9 cellular contexts compared by ENCODE assay signal in the genomic region with DNA sequence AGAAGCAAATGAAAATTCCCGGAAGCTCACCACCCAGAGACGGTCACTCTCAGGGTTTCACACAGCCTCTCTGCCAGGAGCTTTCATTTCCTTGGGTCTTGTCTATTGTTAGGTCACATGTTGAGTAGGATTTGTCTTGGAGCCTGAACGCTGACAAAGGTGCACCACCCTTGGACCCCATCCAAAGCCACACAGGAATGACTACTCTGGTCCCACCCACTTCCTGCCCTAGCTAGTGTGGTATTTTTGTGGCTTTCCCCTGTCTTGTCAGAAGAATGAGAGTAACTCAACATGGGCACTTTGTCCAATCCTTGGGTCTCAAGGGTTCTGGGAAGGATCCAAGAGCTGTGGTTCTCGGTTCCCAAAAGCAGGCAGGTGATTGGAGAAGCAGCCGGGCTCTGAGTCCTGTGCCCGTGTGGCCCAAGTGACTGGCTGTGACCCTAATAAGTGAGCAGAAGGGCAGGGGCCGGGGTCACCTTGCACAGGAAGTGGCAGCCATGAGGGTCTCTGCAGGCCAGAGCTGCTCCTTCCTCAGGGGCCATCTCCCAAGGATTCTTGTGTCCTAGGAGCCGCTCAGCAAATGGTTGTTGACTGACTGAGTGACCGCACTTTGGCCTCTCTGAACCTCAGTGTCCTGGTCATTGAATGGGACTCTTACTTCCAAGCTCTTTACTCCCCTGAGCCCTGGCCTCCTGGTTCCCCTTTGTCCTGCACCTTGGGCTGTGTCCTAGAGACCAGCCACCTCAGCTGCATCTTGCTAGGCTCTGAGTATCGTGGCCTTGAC. TPM values are rescaled to one million over a fixed set of nuclear protein-coding genes. Genes with fewer than 3 reads are reported as not detected.
DNase-seq lines count a peak whose midpoint lies in the region; ATAC-seq and TF ChIP-seq lines count a peak whose summit lies in the region.
"Had no signal": no experiment of that assay in that cellular context is flagged by ENCODE, and none has a peak within 500 bp of the region (broad histone marks: within the 10 kb centered on the region; RNA-seq: fewer than 3 reads in every experiment).

No MANE protein-coding gene starts in this region.

- no peak for TF ChIP-seq POLR2A in Peyer's patch (IDR thresholded peaks at IDR 0.05)
- TF ChIP-seq POLR2A in upper lobe of left lung (IDR thresholded peaks at IDR 0.05): no peak
- TF ChIP-seq POLR2A in testis (IDR thresholded peaks at IDR 0.05): no peak

- H3K4me3 ChIP-seq in Peyer's patch (no peak overlapping the region), lung (no peak overlapping the region), upper lobe of left lung (no peak overlapping the region), testis (no peak overlapping the region)
- H3K4me3 ChIP-seq: ascending aorta had no signal

- peak; percentile 87 for DNase-seq in activated gamma-delta T cell treated with Interleukin-2 at 50 U/mL for 16 hours
- no peak for DNase-seq in activated gamma-delta T cell (lab: John Stamatoyannopoulos, UW)
- DNase-seq in Peyer's patch: peak in 2 of 3 donors; percentile 80 to 88
- peak; percentile 95 for DNase-seq in activated naive CD4-positive, alpha-beta T cell treated with anti-CD3 and anti-CD28 coated beads for 36 hours
- peak; percentile 65 for DNase-seq in lung (ENCODE audit: low spot score)
- peak in 1 of 2 donors; percentile 66 for DNase-seq in upper lobe of left lung
- no peak for DNase-seq in testis
- DNase-seq in globus pallidus (ENCODE audit: low spot score): no peak

- no peaks in the 10 kb centered on the region for H3K36me3 Mint-ChIP-seq in activated naive CD4-positive, alpha-beta T cell treated with anti-CD3 and anti-CD28 coated beads for 36 hours (ENCODE audit: low read depth)

- peak overlapping the region; percentile 60 for H3K4me3 Mint-ChIP-seq in activated naive CD4-positive, alpha-beta T cell treated with anti-CD3 and anti-CD28 coated beads for 36 hours

- H3K9me3 Mint-ChIP-seq in activated naive CD4-positive, alpha-beta T cell treated with anti-CD3 and anti-CD28 coated beads for 36 hours: no peaks in the 10 kb centered on the region

- intact Hi-C loops in activated naive CD4-positive, alpha-beta T cell treated with anti-CD3 and anti-CD28 coated beads for 36 hours (cut with micrococcal nuclease): loop anchor here (1.0 to 5.0 kb wide), 5 partner anchors 10 to 498 kb away; a partner anchor contains a TSS
- intact Hi-C loops in testis (cut with DNase I; ENCODE audit: low total_unique reads): no loop called here

- H3K9me3 ChIP-seq in Peyer's patch: no peaks in the 10 kb centered on the region
- H3K9me3 ChIP-seq in lung (ENCODE audit: control insufficient read depth in 2 of 2, insufficient read depth in 1 of 2, low read length in 1 of 2): no peaks in the 10 kb centered on the region
- no peaks in the 10 kb centered on the region for H3K9me3 ChIP-seq in upper lobe of left lung
- H3K9me3 ChIP-seq in testis: no peaks in the 10 kb centered on the region
- H3K9me3 ChIP-seq: ascending aorta had no signal

- H3K27ac ChIP-seq in Peyer's patch (peak overlapping the region in 2 of 4 donors; percentile 25 to 50), lung (ENCODE audit: low read depth in 1 of 2, low read length in 1 of 2) (peak overlapping the region in 1 of 2 donors; percentile 70), upper lobe of left lung (peak overlapping the region; percentile 37 to 85 (median 79)), testis (no peak overlapping the region)
- H3K27ac ChIP-seq: ascending aorta had no signal

- 44 to 53% methylated on average over 10 of the region's 10 CpGs for WGBS in lung, 2 donors
- WGBS in upper lobe of left lung, 2 donors: 44 to 57% methylated on average over 9 to 10 of the region's 10 CpGs
- 88% methylated on average over 10 of the region's 10 CpGs for WGBS in testis, 2 donors

- H3K4me1 ChIP-seq in Peyer's patch: peaks cover 0 to 14% (median 9%) of the 10 kb centered on the region in 4 donors
- peaks cover 0 to 3% of the 10 kb centered on the region in 2 donors for H3K4me1 ChIP-seq in lung (ENCODE audit: control insufficient read depth in 2 of 2, insufficient read depth in 2 of 2, low read length in 2 of 2)
- peaks cover 17 to 29% (median 23%) of the 10 kb centered on the region in 4 donors for H3K4me1 ChIP-seq in upper lobe of left lung
- no peaks in the 10 kb centered on the region for H3K4me1 ChIP-seq in testis
- H3K4me1 ChIP-seq: ascending aorta had no signal

- CTCF ChIA-PET in activated naive CD4-positive, alpha-beta T cell treated with anti-CD3 and anti-CD28 coated beads for 36 hours (lab: Charles Lee): interaction anchor here (0.8 to 6.8 kb wide), 9 partner anchors 10 to 181 kb away, joined by 3 to 65 read pairs (median 3); no protein-coding TSS in a partner anchor

- H3K27me3 ChIP-seq in Peyer's patch: no peaks in the 10 kb centered on the region
- H3K27me3 ChIP-seq in lung (ENCODE audit: control insufficient read depth, insufficient read depth): no peaks in the 10 kb centered on the region
- no peaks in the 10 kb centered on the region for H3K27me3 ChIP-seq in upper lobe of left lung
- no peaks in the 10 kb centered on the region for H3K27me3 ChIP-seq in testis
- H3K27me3 ChIP-seq: ascending aorta had no signal

- no peak for TF ChIP-seq CTCF in Peyer's patch (IDR thresholded peaks at IDR 0.05)
- TF ChIP-seq CTCF in lung (IDR thresholded peaks at IDR 0.05; ENCODE audit: control extremely low read depth, extremely low read depth): no peak
- TF ChIP-seq CTCF in upper lobe of left lung (IDR thresholded peaks at IDR 0.05): no peak
- TF ChIP-seq CTCF in testis (IDR thresholded peaks at IDR 0.05): no peak

- ATAC-seq in lung (ENCODE audit: insufficient read depth, low FRiP score) (no peak), upper lobe of left lung (ENCODE audit: low FRiP score in 2 of 2) (peak; percentile 47 to 65)

- H3K27me3 Mint-ChIP-seq in activated naive CD4-positive, alpha-beta T cell treated with anti-CD3 and anti-CD28 coated beads for 36 hours (ENCODE audit: low read depth): no peaks in the 10 kb centered on the region

- peaks cover 75% of the 10 kb centered on the region for H3K4me1 Mint-ChIP-seq in activated naive CD4-positive, alpha-beta T cell treated with anti-CD3 and anti-CD28 coated beads for 36 hours (ENCODE audit: low read depth)

- H3K27ac Mint-ChIP-seq in activated naive CD4-positive, alpha-beta T cell treated with anti-CD3 and anti-CD28 coated beads for 36 hours: peak overlapping the region; percentile 91

- no peaks in the 10 kb centered on the region for H3K36me3 ChIP-seq in Peyer's patch
- H3K36me3 ChIP-seq in lung (ENCODE audit: control insufficient read depth in 2 of 2, insufficient read depth in 2 of 2, low read length in 2 of 2): no peaks in the 10 kb centered on the region
- H3K36me3 ChIP-seq in upper lobe of left lung: no peaks in the 10 kb centered on the region
- no peaks in the 10 kb centered on the region for H3K36me3 ChIP-seq in testis (ENCODE audit: low read depth, missing control alignments)
- H3K36me3 ChIP-seq: ascending aorta had no signal

- TF ChIP-seq EP300 in upper lobe of left lung (IDR thresholded peaks at IDR 0.05): peak in 1 of 4 donors; percentile 4

RNA-seq across cellular contexts. Expression of a gene that starts 6.9 kb away (rescaled TPM):
- total RNA-seq in Peyer's patch (10 to 100 TPM in 1 of 4 donors, 1 to 10 TPM in 3; 4.6 to 48.7 (median 7.8) TPM), lung (10 to 100 TPM; 10.8 to 24.3 TPM), upper lobe of left lung (10 to 100 TPM; 14.0 to 45.1 (median 22.3) TPM), testis (10 to 100 TPM; 12.8 to 14.3 TPM)
- 10 to 100 TPM; 57.7 to 58.8 TPM for total RNA-seq in activated naive CD4-positive, alpha-beta T cell treated with anti-CD3 and anti-CD28 coated beads for 36 hours
- polyA plus RNA-seq in lung (10 to 100 TPM in 1 of 2 donors, 1 to 10 TPM in 1; 6.1 to 45.9 TPM), testis (ENCODE audit: insufficient read depth, low read depth, low replicate concordance) (14.0 TPM)

Comparison
In these comparisons a context has a peak if more than half of its experiments do, and no peak if none do; other contexts are left out.
1. DNase-seq: peak in activated gamma-delta T cell treated with Interleukin-2 at 50 U/mL for 16 hours (single experiment), Peyer's patch (2 of 3), activated naive CD4-positive, alpha-beta T cell treated with anti-CD3 and anti-CD28 coated beads for 36 hours (single experiment) and lung (single experiment); none in activated gamma-delta T cell (single experiment), testis (single experiment) and globus pallidus (single experiment).
2. H3K27ac ChIP-seq: peak in upper lobe of left lung (4 of 4); none in testis (0 of 2).